Comparison of ENCODE assay signal across 27 cellular contexts in genomic region chr1:58608945-58609344, GRCh38. TPM values are rescaled to one million over a fixed set of nuclear protein-coding genes. Genes with fewer than 3 reads are reported as not detected.
"Had no signal": no experiment of that assay in that cellular context is flagged by ENCODE, and none has a peak within 500 bp of the region (broad histone marks: within the 10 kb centered on the region; RNA-seq: fewer than 3 reads in every experiment).

No MANE protein-coding gene starts in this region.

- H3K9me3 ChIP-seq: colonic mucosa had no signal

- H3K4me1 ChIP-seq: colonic mucosa, esophagus muscularis mucosa, gastroesophageal sphincter, heart right ventricle had no signal

- H2AFZ ChIP-seq: hepatocyte had no signal

- H3K4me3 ChIP-seq: colonic mucosa, esophagus muscularis mucosa, gastroesophageal sphincter, heart right ventricle, hepatocyte had no signal

- ATAC-seq: activated CD4-positive, alpha-beta T cell treated with anti-CD3 and anti-CD28 coated beads for 36 hours; activated T-cell treated with anti-CD3 and anti-CD28 coated beads, Interleukin-2, amount 50 U/mL, for 72 hours; gastroesophageal sphincter; heart right ventricle; T-helper 17 cell had no signal

- H3K27me3 ChIP-seq: colonic mucosa, esophagus muscularis mucosa, gastroesophageal sphincter, hepatocyte had no signal

- H3K27ac ChIP-seq: colonic mucosa, esophagus muscularis mucosa, gastroesophageal sphincter, heart right ventricle, hepatocyte had no signal

- DNase-seq: activated CD4-positive, alpha-beta memory T cell treated with anti-CD3 and anti-CD28 coated beads, Interleukin-2, amount 10 ng/mL, durations not matched to agents 7 days and 5 days; activated CD4-positive, alpha-beta T cell treated with anti-CD3 and anti-CD28 coated beads for 36 hours; activated CD4-positive, alpha-beta T cell treated with anti-CD3 and anti-CD28 coated beads, Interleukin-2, amount 10 ng/mL, durations not matched to agents 24 days and 14 days; activated CD4-positive, CD25-positive, alpha-beta regulatory T cell; activated CD4-positive, CD25-positive, alpha-beta regulatory T cell treated with anti-CD3 and anti-CD28 coated beads, Interleukin-2, amount 50 U/mL, for 72 hours; activated CD8-positive, alpha-beta memory T cell treated with anti-CD3 and anti-CD28 coated beads, Interleukin-2, amount 50 U/mL, for 48 hours; activated gamma-delta T cell; activated naive CD4-positive, alpha-beta T cell; activated naive CD4-positive, alpha-beta T cell treated with anti-CD3 and anti-CD28 coated beads, Interleukin-2, amount 10 ng/mL, durations not matched to agents 7 days and 5 days; activated T-cell treated with anti-CD3 and anti-CD28 coated beads for 4 hours; activated T-cell treated with anti-CD3 and anti-CD28 coated beads, Interleukin-2, amount 50 U/mL, for 24 hours; activated T-cell treated with anti-CD3 and anti-CD28 coated beads, Interleukin-2, amount 50 U/mL, for 72 hours; amygdala; aorta; caudate nucleus; cerebellar nuclear complex; colonic mucosa; effector CD8-positive, alpha-beta T cell; erythroblast; foreskin melanocyte; heart right ventricle; T-helper 1 cell; T-helper 17 cell; T1000 had no signal

- H3K4me2 ChIP-seq: hepatocyte had no signal

- H3K36me3 ChIP-seq: colonic mucosa, esophagus muscularis mucosa, gastroesophageal sphincter, heart right ventricle had no signal

RNA-seq across cellular contexts. Expression of gene TACSTD2, which starts 31.9 kb away (rescaled TPM):
- total RNA-seq: activated CD4-positive, alpha-beta memory T cell treated with anti-CD3 and anti-CD28 coated beads, Interleukin-2, amount 10 ng/mL, durations not matched to agents 7 days and 5 days; activated CD4-positive, alpha-beta T cell treated with anti-CD3 and anti-CD28 coated beads, Interleukin-2, amount 10 ng/mL, durations not matched to agents 24 days and 14 days had no signal
